9 cellular contexts compared by ENCODE assay signal in genomic region chr7:148914208-148914777, GRCh38. TPM values are rescaled to one million over a fixed set of nuclear protein-coding genes. Genes with fewer than 3 reads are reported as not detected.
A peak's percentile ranks its signal among the peaks of the same experiment; 100 is the strongest.
DNase-seq lines count a peak whose midpoint lies in the region; ATAC-seq and TF ChIP-seq lines count a peak whose summit lies in the region.
"Had no signal": no experiment of that assay in that cellular context is flagged by ENCODE, and none has a peak within 500 bp of the region (broad histone marks: within the 10 kb centered on the region; RNA-seq: fewer than 3 reads in every experiment).

No MANE protein-coding gene starts in this region.

- WGBS in smooth muscle cell (ENCODE audit: low lambda C conversion rate) = 48% methylated on average over 10 of the region's 10 CpGs

- peak overlapping the region; percentile 51 for H3K4me3 Mint-ChIP-seq in CD4-positive, alpha-beta T cell
- peak overlapping the region; percentile 5 for H3K4me3 Mint-ChIP-seq in memory B cell

- intact Hi-C loops in CD4-positive, alpha-beta T cell (cut with DNase I, micrococcal nuclease) = loop anchor here in 1 of 2 experiments (2.0 kb wide), 1 partner anchor 27 kb away; no protein-coding TSS in a partner anchor

- H3K9ac ChIP-seq in smooth muscle cell (ENCODE audit: low read depth) = no peak overlapping the region

- DNase-seq in CD4-positive, alpha-beta T cell = no peak
- DNase-seq in HT1080 (ENCODE audit: low read depth) (peak; percentile 80), activated T-cell treated with anti-CD3 and anti-CD28 coated beads for 48 hours (ENCODE audit: low read depth) (peak; percentile 60), memory B cell (ENCODE audit: low spot score in 2 of 2) (no peak), WERI-Rb-1 (no peak), smooth muscle cell (lab: John Stamatoyannopoulos, UW; ENCODE audit: unreplicated experiment) (no peak), DMS153 treated with DMSO at 0.1 percent for 48 hours (lab: John Stamatoyannopoulos, UW; ENCODE audit: unreplicated experiment) (no peak)

- no peaks in the 10 kb centered on the region for H3K9me3 Mint-ChIP-seq in CD4-positive, alpha-beta T cell
- no peaks in the 10 kb centered on the region for H3K9me3 Mint-ChIP-seq in memory B cell

- H2AFZ ChIP-seq in smooth muscle cell (ENCODE audit: low read depth) = no peak overlapping the region

- no peaks in the 10 kb centered on the region for H3K9me3 ChIP-seq in CD4-positive, alpha-beta T cell (ENCODE audit: control insufficient read depth, low read length)
- H3K9me3 ChIP-seq in WERI-Rb-1 (ENCODE audit: severe bottlenecking) = no peaks in the 10 kb centered on the region
- no peaks in the 10 kb centered on the region for H3K9me3 ChIP-seq in smooth muscle cell (replicated peaks; ENCODE audit: low read depth)

- H3K4me1 Mint-ChIP-seq in CD4-positive, alpha-beta T cell (ENCODE audit: low read depth) = peaks cover 65% of the 10 kb centered on the region
- H3K4me1 Mint-ChIP-seq in memory B cell = peaks cover 31% of the 10 kb centered on the region

- peaks cover 6% of the 10 kb centered on the region for H3K4me1 ChIP-seq in smooth muscle cell (ENCODE audit: low read depth)

- no peaks in the 10 kb centered on the region for H3K27me3 Mint-ChIP-seq in CD4-positive, alpha-beta T cell
- H3K27me3 Mint-ChIP-seq in memory B cell = peaks cover 3% of the 10 kb centered on the region

- no peaks in the 10 kb centered on the region for H3K36me3 Mint-ChIP-seq in CD4-positive, alpha-beta T cell (ENCODE audit: low read depth)
- H3K36me3 Mint-ChIP-seq in memory B cell = peaks cover 2% of the 10 kb centered on the region

- H3K79me2 ChIP-seq in smooth muscle cell (ENCODE audit: low read depth) = no peaks in the 10 kb centered on the region

- peak; percentile 19 for ATAC-seq in CD4-positive, alpha-beta T cell (ENCODE audit: poor library complexity)
- ATAC-seq in GM21447 (IDR thresholded peaks at IDR 0.05; ENCODE audit: unreplicated experiment) (peak; percentile 56), memory B cell (ENCODE audit: low read depth) (no peak)

- peak overlapping the region; percentile 18 for H3K27ac ChIP-seq in CD4-positive, alpha-beta T cell (ENCODE audit: low read depth, low read length)
- H3K27ac ChIP-seq in WERI-Rb-1 (no peak overlapping the region), smooth muscle cell (ENCODE audit: low read depth) (no peak overlapping the region)
- H3K27ac ChIP-seq: cardiac muscle cell had no signal

- TF ChIP-seq CTCF in CD4-positive, alpha-beta T cell (IDR thresholded peaks at IDR 0.05) = no peak
- no peak for TF ChIP-seq CTCF in WERI-Rb-1 (IDR thresholded peaks at IDR 0.05; ENCODE audit: low read depth, low read length)
- TF ChIP-seq CTCF in smooth muscle cell (IDR thresholded peaks at IDR 0.05; ENCODE audit: borderline replicate concordance, insufficient read depth, poor library complexity, severe bottlenecking) = no peak

- peak overlapping the region; percentile 79 for H3K27ac Mint-ChIP-seq in CD4-positive, alpha-beta T cell
- no peak overlapping the region for H3K27ac Mint-ChIP-seq in memory B cell

- POLR2A ChIA-PET in CD4-positive, alpha-beta T cell (lab: Charles Lee) = interaction anchor here (1.2 to 6.6 kb wide), 4 partner anchors 27 to 216 kb away, joined by 3 to 67 read pairs (median 20); partner anchors contain the start of genes CUL1 and EZH2

- H3K27me3 ChIP-seq in CD4-positive, alpha-beta T cell (ENCODE audit: control insufficient read depth, insufficient read depth, low read length) = no peaks in the 10 kb centered on the region
- no peaks in the 10 kb centered on the region for H3K27me3 ChIP-seq in WERI-Rb-1 (ENCODE audit: insufficient read depth, low read depth, severe bottlenecking)
- H3K27me3 ChIP-seq in smooth muscle cell (ENCODE audit: low read depth) = peaks cover 5% of the 10 kb centered on the region
- H3K27me3 ChIP-seq: cardiac muscle cell had no signal

- CTCF ChIA-PET in CD4-positive, alpha-beta T cell (lab: Charles Lee) = interaction anchor here (1.9 to 2.7 kb wide), 3 partner anchors 27 to 58 kb away, joined by 6 to 8 read pairs (median 8); no protein-coding TSS in a partner anchor

- no peaks in the 10 kb centered on the region for H3K36me3 ChIP-seq in WERI-Rb-1
- H3K36me3 ChIP-seq in smooth muscle cell (ENCODE audit: low read depth) = no peaks in the 10 kb centered on the region
- H3K36me3 ChIP-seq: cardiac muscle cell had no signal

- H3K4me3 ChIP-seq in WERI-Rb-1 (ENCODE audit: low read depth, low read length) = no peak overlapping the region
- no peak overlapping the region for H3K4me3 ChIP-seq in smooth muscle cell
- H3K4me3 ChIP-seq: cardiac muscle cell had no signal

- H3K4me2 ChIP-seq in smooth muscle cell = no peak overlapping the region

- no peaks in the 10 kb centered on the region for H4K20me1 ChIP-seq in smooth muscle cell (ENCODE audit: low read depth)

- peaks cover 6% of the 10 kb centered on the region for H3F3A ChIP-seq in smooth muscle cell (ENCODE audit: low read depth)

RNA-seq across cellular contexts. Expression of gene EZH2, which starts 30.2 kb away (rescaled TPM):
- total RNA-seq in CD4-positive, alpha-beta T cell = 10 to 100 TPM; 16.0 to 17.6 TPM
- 25.1 and 30.2 TPM in 2 replicates for total RNA-seq in HT1080 (2014; rRNA removed; shearing (Covaris generic))
- 31.5 and 38.2 TPM in 2 replicates for polyA plus RNA-seq in HT1080 (2015; cell fraction: cytosol; rRNA removed)
- 85.4 and 94.6 TPM in 2 replicates for polyA plus RNA-seq in HT1080 (2015; cell fraction: nucleus; rRNA removed)
- 20.5 and 22.9 TPM in 2 replicates for total RNA-seq in smooth muscle cell
- 11.5 and 12.0 TPM in 2 replicates for polyA plus RNA-seq in smooth muscle cell

Comparison
In these comparisons a context has a peak if more than half of its experiments do, and no peak if none do; other contexts are left out.
1. DNase-seq: peak in HT1080 (single experiment) and activated T-cell treated with anti-CD3 and anti-CD28 coated beads for 48 hours (single experiment); none in CD4-positive, alpha-beta T cell (0 of 10), memory B cell (0 of 2), WERI-Rb-1 (single experiment), smooth muscle cell (single experiment) and DMS153 treated with DMSO at 0.1 percent for 48 hours (single experiment).